ENCODE assay signal across 29 cellular contexts in genomic region chr5:143237664-143238063, GRCh38.
"Had no signal": no experiment of that assay in that cellular context is flagged by ENCODE, and none has a peak within 500 bp of the region (broad histone marks: within the 10 kb centered on the region; RNA-seq: fewer than 3 reads in every experiment).

No MANE protein-coding gene starts in this region.

- H3K27me3 Mint-ChIP-seq: activated T-cell treated with anti-CD3 and anti-CD28 coated beads, Interleukin-2, amount 50 U/mL, for 24 hours; T-cell had no signal

- H3K4me1 ChIP-seq: colonic mucosa had no signal

- FAIRE-seq: endometrium, endothelial cell of umbilical vein, frontal cortex had no signal

- H3K36me3 ChIP-seq: colonic mucosa, esophagus squamous epithelium had no signal

- H3K4me3 Mint-ChIP-seq: activated CD8-positive, alpha-beta T cell treated with anti-CD3 and anti-CD28 coated beads, Interleukin-2, amount 10 ng/mL, durations not matched to agents 7 days and 5 days; activated naive CD8-positive, alpha-beta T cell; activated T-cell treated with anti-CD3 and anti-CD28 coated beads, Interleukin-2, amount 50 U/mL, for 24 hours; activated T-cell treated with anti-CD3 and anti-CD28 coated beads, Interleukin-2, amount 50 U/mL, for 72 hours; T-cell; T-helper 1 cell treated with Interleukin-12 subunit alpha and Interleukin-12 subunit beta and Interleukin-4 antibody, amounts not matched to agents 30 μg/mL and 1 μg/mL, for 36 hours had no signal

- H3K4me3 ChIP-seq: body of pancreas, colonic mucosa, esophagus squamous epithelium had no signal

- H3K27ac ChIP-seq: body of pancreas, colonic mucosa, epithelial cell of prostate, esophagus squamous epithelium had no signal

- DNase-seq: activated CD4-positive, alpha-beta T cell treated with anti-CD3 and anti-CD28 coated beads for 1 hour; activated CD4-positive, alpha-beta T cell treated with anti-CD3 and anti-CD28 coated beads for 4 hours; activated CD4-positive, alpha-beta T cell treated with anti-CD3 and anti-CD28 coated beads, Interleukin-2, amount 50 U/mL, for 1 hour; activated CD4-positive, alpha-beta T cell treated with anti-CD3 and anti-CD28 coated beads, Interleukin-2, amount 50 U/mL, for 48 hours; activated CD8-positive, alpha-beta T cell treated with anti-CD3 and anti-CD28 coated beads, Interleukin-2, amount 10 ng/mL, durations not matched to agents 7 days and 5 days; activated gamma-delta T cell; activated naive CD4-positive, alpha-beta T cell treated with anti-CD3 and anti-CD28 coated beads, Interleukin-2, amount 50 U/mL, for 16 hours; activated naive CD4-positive, alpha-beta T cell treated with Interleukin-2 at 50 U/mL for 16 hours; activated T-cell treated with anti-CD3 and anti-CD28 coated beads for 4 hours; activated T-cell treated with anti-CD3 and anti-CD28 coated beads, Interleukin-2, amount 50 U/mL, for 24 hours; activated T-cell treated with anti-CD3 and anti-CD28 coated beads, Interleukin-2, amount 50 U/mL, for 72 hours; amniotic stem cell; anterior cingulate cortex; body of pancreas; central memory CD4-positive, alpha-beta T cell; cerebellar nuclear complex; colonic mucosa; effector CD8-positive, alpha-beta T cell; esophagus squamous epithelium; head of caudate nucleus; SW 1271; T-cell; T1000 had no signal

- H3K27ac Mint-ChIP-seq: activated CD8-positive, alpha-beta T cell treated with anti-CD3 and anti-CD28 coated beads, Interleukin-2, amount 10 ng/mL, durations not matched to agents 7 days and 5 days; activated naive CD8-positive, alpha-beta T cell; activated T-cell treated with anti-CD3 and anti-CD28 coated beads, Interleukin-2, amount 50 U/mL, for 24 hours; activated T-cell treated with anti-CD3 and anti-CD28 coated beads, Interleukin-2, amount 50 U/mL, for 72 hours; T-cell; T-helper 1 cell treated with Interleukin-12 subunit alpha and Interleukin-12 subunit beta and Interleukin-4 antibody, amounts not matched to agents 30 μg/mL and 1 μg/mL, for 36 hours had no signal

- H3K9me3 Mint-ChIP-seq: activated T-cell treated with anti-CD3 and anti-CD28 coated beads, Interleukin-2, amount 50 U/mL, for 24 hours; activated T-cell treated with anti-CD3 and anti-CD28 coated beads, Interleukin-2, amount 50 U/mL, for 72 hours; T-cell had no signal

- H3K9me3 ChIP-seq: body of pancreas, colonic mucosa, esophagus squamous epithelium had no signal

- H3K27me3 ChIP-seq: body of pancreas, colonic mucosa, esophagus squamous epithelium had no signal

- H3K4me1 Mint-ChIP-seq: T-cell had no signal

- ATAC-seq: activated CD8-positive, alpha-beta T cell treated with anti-CD3 and anti-CD28 coated beads, Interleukin-2, amount 10 ng/mL, durations not matched to agents 7 days and 5 days; activated T-cell treated with anti-CD3 and anti-CD28 coated beads, Interleukin-2, amount 50 U/mL, for 72 hours; body of pancreas; T-cell had no signal
